17 cellular contexts compared by ENCODE assay signal in genomic region chr9:123866497-123866896, GRCh38.
A peak's percentile ranks its signal among the peaks of the same experiment; 100 is the strongest.
DNase-seq lines count a peak whose midpoint lies in the region; ATAC-seq, FAIRE-seq and TF ChIP-seq lines count a peak whose summit lies in the region.
"Had no signal": no experiment of that assay in that cellular context is flagged by ENCODE, and none has a peak within 500 bp of the region (broad histone marks: within the 10 kb centered on the region; RNA-seq: fewer than 3 reads in every experiment).

No MANE protein-coding gene starts in this region.

- no peaks in the 10 kb centered on the region for H3K36me3 ChIP-seq in muscle layer of duodenum (ENCODE audit: control insufficient read depth in 1 of 2, insufficient read depth in 2 of 2, low read length in 2 of 2)
- H3K36me3 ChIP-seq: adrenal gland had no signal

- DNase-seq in CD4-positive, alpha-beta T cell: no peak
- DNase-seq in H54 (ENCODE audit: insufficient read length, low spot score): no peak
- DNase-seq in amniotic epithelial cell (ENCODE audit: low read depth): peak; percentile 66
- DNase-seq in ureter (ENCODE audit: low spot score): no peak
- DNase-seq in NCI-H69 (lab: John Stamatoyannopoulos, UW): no peak
- no peak for DNase-seq in GM13976 (ENCODE audit: low spot score)
- DNase-seq: adrenal gland; DND-41; effector memory CD4-positive, alpha-beta T cell; kidney glomerular epithelial cell; NCI-H1048; NCI-H446; T-helper 9 cell; testis had no signal

- intact Hi-C loops in CD4-positive, alpha-beta T cell (cut with DNase I, micrococcal nuclease): loop anchor here in 1 of 2 experiments (10.0 kb wide), 1 partner anchor 58 kb away; no protein-coding TSS in a partner anchor

- no peaks in the 10 kb centered on the region for H3K27me3 Mint-ChIP-seq in CD4-positive, alpha-beta T cell

- H3K27ac ChIP-seq in CD4-positive, alpha-beta T cell (ENCODE audit: low read depth, low read length): no peak overlapping the region
- H3K27ac ChIP-seq in muscle layer of duodenum (ENCODE audit: low read length): peak overlapping the region; percentile 61
- H3K27ac ChIP-seq: RWPE1, testis had no signal

- FAIRE-seq in H54 (lab: Jason Lieb, UNC): peak; percentile 82

- no peak for TF ChIP-seq POLR2A in H54 (IDR thresholded peaks at IDR 0.05; ENCODE audit: low read depth, low read length)

- H3K4me3 ChIP-seq in muscle layer of duodenum (ENCODE audit: low read depth in 1 of 2, low read length in 2 of 2): no peak overlapping the region
- H3K4me3 ChIP-seq: adrenal gland, testis had no signal

- H3K4me1 ChIP-seq in muscle layer of duodenum (ENCODE audit: control insufficient read depth in 1 of 2, insufficient read depth in 2 of 2, low read length in 2 of 2): peaks cover 4 to 7% of the 10 kb centered on the region in 2 donors

- peaks cover 4% of the 10 kb centered on the region for H3K36me3 Mint-ChIP-seq in CD4-positive, alpha-beta T cell (ENCODE audit: low read depth)

- H3K4me1 Mint-ChIP-seq in CD4-positive, alpha-beta T cell (ENCODE audit: low read depth): peaks cover 38% of the 10 kb centered on the region

- TF ChIP-seq CTCF in CD4-positive, alpha-beta T cell (IDR thresholded peaks at IDR 0.05): no peak
- no peak for TF ChIP-seq CTCF in GM13976 (IDR thresholded peaks at IDR 0.05; ENCODE audit: borderline replicate concordance, control extremely low read depth, extremely low read depth, insufficient read depth, missing control alignments)

- CTCF ChIA-PET in CD4-positive, alpha-beta T cell (lab: Charles Lee): interaction anchor here (1.0 to 1.1 kb wide), 2 partner anchors 12 to 27 kb away, joined by 3 read pairs; no protein-coding TSS in a partner anchor

- peak; percentile 63 for ATAC-seq in CD4-positive, alpha-beta T cell (ENCODE audit: poor library complexity)

- no peaks in the 10 kb centered on the region for H3K9me3 Mint-ChIP-seq in CD4-positive, alpha-beta T cell
- H3K9me3 Mint-ChIP-seq: nephron had no signal

- peak overlapping the region; percentile 79 for H3K27ac Mint-ChIP-seq in CD4-positive, alpha-beta T cell
- H3K27ac Mint-ChIP-seq: nephron had no signal

- no peaks in the 10 kb centered on the region for H3K9me3 ChIP-seq in CD4-positive, alpha-beta T cell (ENCODE audit: control insufficient read depth, low read length)
- H3K9me3 ChIP-seq in muscle layer of duodenum (ENCODE audit: control insufficient read depth in 1 of 2, low read length in 2 of 2): no peaks in the 10 kb centered on the region
- H3K9me3 ChIP-seq: adrenal gland, testis had no signal

- H3K4me3 Mint-ChIP-seq in CD4-positive, alpha-beta T cell: peak overlapping the region; percentile 54
- H3K4me3 Mint-ChIP-seq: nephron had no signal

- in situ Hi-C loops in GM13976 (cut with MboI; ENCODE audit: low sequenced_read_pairs, unreplicated experiment): no loop called here

- POLR2A ChIA-PET in CD4-positive, alpha-beta T cell (lab: Charles Lee): no interaction called here

- no peaks in the 10 kb centered on the region for H3K27me3 ChIP-seq in CD4-positive, alpha-beta T cell (ENCODE audit: control insufficient read depth, insufficient read depth, low read length)
- no peaks in the 10 kb centered on the region for H3K27me3 ChIP-seq in muscle layer of duodenum (ENCODE audit: low read depth, low read length)
- H3K27me3 ChIP-seq: adrenal gland, testis had no signal
